Comparison of ENCODE assay signal across 18 cellular contexts in genomic region chr17:16875662-16876061, GRCh38.
"Had no signal": no experiment of that assay in that cellular context is flagged by ENCODE, and none has a peak within 500 bp of the region (broad histone marks: within the 10 kb centered on the region; RNA-seq: fewer than 3 reads in every experiment).

No MANE protein-coding gene starts in this region.

- H3K4me3 ChIP-seq: PC-9 had no signal

- H3K27ac ChIP-seq: PC-9 had no signal

- ATAC-seq: activated CD4-positive, CD25-positive, alpha-beta regulatory T cell treated with anti-CD3 and anti-CD28 coated beads, Interleukin-2, amount 50 U/mL, for 24 hours; activated CD8-positive, alpha-beta T cell treated with anti-CD3 and anti-CD28 coated beads for 36 hours; activated T-cell treated with anti-CD3 and anti-CD28 coated beads, Interleukin-2, amount 50 U/mL, for 72 hours had no signal

- H2AFZ ChIP-seq: PC-9 had no signal

- DNase-seq: activated CD4-positive, alpha-beta T cell treated with anti-CD3 and anti-CD28 coated beads for 4 hours; activated CD8-positive, alpha-beta memory T cell treated with anti-CD3 and anti-CD28 coated beads, Interleukin-2, amount 50 U/mL, for 4 hours; activated CD8-positive, alpha-beta T cell treated with anti-CD3 and anti-CD28 coated beads for 36 hours; activated gamma-delta T cell treated with Interleukin-2 at 50 U/mL for 16 hours; activated naive CD4-positive, alpha-beta T cell treated with anti-CD3 and anti-CD28 coated beads, Interleukin-2, amount 10 ng/mL, durations not matched to agents 7 days and 5 days; activated naive CD8-positive, alpha-beta T cell treated with anti-CD3 and anti-CD28 coated beads for 36 hours; activated T-cell treated with anti-CD3 and anti-CD28 coated beads, Interleukin-2, amount 50 U/mL, for 72 hours; MM.1S; NCI-H1105; NCI-H1436; NCI-H1694 treated with DMSO at 0.1 percent for 48 hours; NCI-H2029 treated with DMSO at 0.1 percent for 48 hours; NCI-H510A treated with DMSO at 0.1 percent for 48 hours; NCI-H69; PC-9; SIG-M5; SW 1271 had no signal

- H3K4me2 ChIP-seq: PC-9 had no signal
